9 cellular contexts compared by ENCODE assay signal in genomic region chr3:114214542-114215341, GRCh38. TPM values are rescaled to one million over a fixed set of nuclear protein-coding genes. Genes with fewer than 3 reads are reported as not detected.
DNase-seq lines count a peak whose midpoint lies in the region; ATAC-seq, FAIRE-seq and TF ChIP-seq lines count a peak whose summit lies in the region.
"Had no signal": no experiment of that assay in that cellular context is flagged by ENCODE, and none has a peak within 500 bp of the region (broad histone marks: within the 10 kb centered on the region; RNA-seq: fewer than 3 reads in every experiment).

No MANE protein-coding gene starts in this region.

- no peak overlapping the region for H3K4me3 Mint-ChIP-seq in astrocyte (ENCODE audit: unreplicated experiment)

- DNase-seq in astrocyte (ENCODE audit: low read depth) (no peak), left lobe of liver (ENCODE audit: low spot score) (no peak), NCI-H2196 (lab: John Stamatoyannopoulos, UW; ENCODE audit: unreplicated experiment) (no peak), NCI-H524 treated with DMSO at 0.1 percent for 48 hours (lab: John Stamatoyannopoulos, UW) (no peak)

- H3K9ac ChIP-seq in astrocyte (ENCODE audit: low read length), result peak overlapping the region; percentile 73

- ATAC-seq in GM18505 (IDR thresholded peaks at IDR 0.05; ENCODE audit: unreplicated experiment) (peak; percentile 18), HG03108 (IDR thresholded peaks at IDR 0.05; ENCODE audit: unreplicated experiment) (peak; percentile 21), left lobe of liver (no peak), GM21529 (IDR thresholded peaks at IDR 0.05; ENCODE audit: unreplicated experiment) (no peak)

- H3K4me2 ChIP-seq in astrocyte (ENCODE audit: low read length), result peak overlapping the region; percentile 85

- peak overlapping the region; percentile 72 for H3K27ac ChIP-seq in astrocyte (ENCODE audit: low read depth, low read length)

- H3K4me1 Mint-ChIP-seq in astrocyte (ENCODE audit: low read depth, unreplicated experiment), result peaks cover 3% of the 10 kb centered on the region

- FAIRE-seq in astrocyte (lab: Jason Lieb, UNC), result no peak

- H4K20me1 ChIP-seq in astrocyte (ENCODE audit: insufficient read depth, low read length), result no peaks in the 10 kb centered on the region

- H3K9me3 Mint-ChIP-seq in astrocyte (ENCODE audit: unreplicated experiment), result no peaks in the 10 kb centered on the region

- H2AFZ ChIP-seq in astrocyte (ENCODE audit: low read depth, low read length) (peak overlapping the region; percentile 79), neuron (ENCODE audit: low read depth, low read length) (peak overlapping the region; percentile 35)

- H3K27me3 ChIP-seq in astrocyte (ENCODE audit: insufficient read depth, low read length), result no peaks in the 10 kb centered on the region
- no peaks in the 10 kb centered on the region for H3K27me3 ChIP-seq in neuron (ENCODE audit: insufficient read depth, low read length)

- H3K36me3 Mint-ChIP-seq in astrocyte (ENCODE audit: low read depth, unreplicated experiment), result no peaks in the 10 kb centered on the region

- H3K27ac Mint-ChIP-seq in astrocyte (ENCODE audit: unreplicated experiment), result no peak overlapping the region

- no peaks in the 10 kb centered on the region for H3K9me3 ChIP-seq in astrocyte (ENCODE audit: insufficient read depth, low read depth, low read length)
- H3K9me3 ChIP-seq in neuron (ENCODE audit: low read length), result no peaks in the 10 kb centered on the region

- peaks cover 3% of the 10 kb centered on the region for H3K27me3 Mint-ChIP-seq in astrocyte (ENCODE audit: low read depth, unreplicated experiment)

- H3K4me1 ChIP-seq in astrocyte (ENCODE audit: insufficient read depth, low read length) (peaks cover 59% of the 10 kb centered on the region), neuron (ENCODE audit: insufficient read depth, low read length) (peaks cover 20% of the 10 kb centered on the region)

- peak overlapping the region; percentile 43 for H3K4me3 ChIP-seq in astrocyte (ENCODE audit: insufficient read depth, low read depth, low read length)
- H3K4me3 ChIP-seq in neuron (ENCODE audit: low read length), result peak overlapping the region; percentile 42

- H3K36me3 ChIP-seq in astrocyte (ENCODE audit: insufficient read depth, low read length), result no peaks in the 10 kb centered on the region
- H3K36me3 ChIP-seq in neuron (ENCODE audit: insufficient read depth, low read length), result no peaks in the 10 kb centered on the region

- TF ChIP-seq POLR2A in GM18505 (IDR thresholded peaks at IDR 0.05; ENCODE audit: borderline replicate concordance, extremely low read depth, insufficient read depth, insufficient read length), result no peak

- TF ChIP-seq CTCF in astrocyte (IDR thresholded peaks at IDR 0.05; ENCODE audit: insufficient read depth, low read depth, low read length), result no peak

- no peaks in the 10 kb centered on the region for H3K79me2 ChIP-seq in astrocyte (ENCODE audit: insufficient read depth, low read length)

RNA-seq across cellular contexts. Expression of gene ZNF80, which starts 22.6 kb away (rescaled TPM):
- total RNA-seq in astrocyte (not detected in 2 replicates), left lobe of liver (not detected)
- total RNA-seq: kidney epithelial cell had no signal

RNA-seq across cellular contexts. Expression of gene DRD3, which starts 35.9 kb away (rescaled TPM):
- total RNA-seq in astrocyte (not detected in 2 replicates), left lobe of liver (not detected)
- total RNA-seq: kidney epithelial cell had no signal

Comparison
In these comparisons a context has a peak if more than half of its experiments do, and no peak if none do; other contexts are left out.
1. ATAC-seq: peak in GM18505 (single experiment) and HG03108 (single experiment); none in left lobe of liver (single experiment) and GM21529 (single experiment).